In the genomic region with DNA sequence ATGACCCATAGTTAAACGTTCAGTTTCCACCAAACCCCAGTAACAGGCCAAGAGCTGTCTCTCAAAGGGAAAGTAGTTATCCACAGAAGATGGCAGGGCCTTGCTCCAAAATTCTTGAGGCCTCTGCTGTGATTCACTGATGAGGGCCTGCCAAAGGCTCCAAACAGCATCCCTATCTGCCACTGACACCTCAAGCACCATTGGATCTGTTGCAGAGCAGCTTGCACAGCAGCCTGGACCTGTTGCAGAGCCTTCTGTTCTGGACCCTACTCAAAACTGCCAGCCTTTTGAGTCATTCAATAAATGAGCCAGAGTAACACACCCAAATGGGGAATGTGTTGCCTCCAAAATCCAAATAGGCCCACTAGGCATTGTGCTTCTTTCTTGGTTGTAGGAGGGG, we compare ENCODE assay signal across 19 cellular contexts.
DNase-seq lines count a peak whose midpoint lies in the region; ATAC-seq and TF ChIP-seq lines count a peak whose summit lies in the region.
"Had no signal": no experiment of that assay in that cellular context is flagged by ENCODE, and none has a peak within 500 bp of the region (broad histone marks: within the 10 kb centered on the region; RNA-seq: fewer than 3 reads in every experiment).

No MANE protein-coding gene starts in this region.

- peaks cover 4% of the 10 kb centered on the region; the same call in 1 of the 2 replicates for H3K9me2 ChIP-seq in GM23338 (ENCODE audit: insufficient read depth)

- H3K9me3 Mint-ChIP-seq in immature natural killer cell (peaks cover 2 to 34% (median 6%) of the 10 kb centered on the region in 6 donors), GM23338 (peaks cover 19% of the 10 kb centered on the region; the same call in 2 of the 3 replicates)
- H3K9me3 Mint-ChIP-seq in CD8-positive, alpha-beta T cell, result peaks cover 9% of the 10 kb centered on the region

- H3K27me3 Mint-ChIP-seq in immature natural killer cell (ENCODE audit: low read depth in 3 of 3) (peaks cover 0 to 2% (median 2%) of the 10 kb centered on the region in 3 donors), GM23338 (ENCODE audit: insufficient read depth, low read depth, poor library complexity) (peaks cover 3% of the 10 kb centered on the region)
- no peaks in the 10 kb centered on the region for H3K27me3 Mint-ChIP-seq in CD8-positive, alpha-beta T cell (ENCODE audit: low read depth)
- H3K27me3 Mint-ChIP-seq: CD4-positive, CD25-positive, alpha-beta regulatory T cell had no signal

- no peaks in the 10 kb centered on the region for H3K27me3 ChIP-seq in OCI-LY3 (ENCODE audit: low read depth, low read length)
- no peaks in the 10 kb centered on the region for H3K27me3 ChIP-seq in GM23338 (ENCODE audit: insufficient read depth)
- no peaks in the 10 kb centered on the region for H3K27me3 ChIP-seq in CD8-positive, alpha-beta T cell (ENCODE audit: insufficient read depth, low read length)
- H3K27me3 ChIP-seq: BE2C had no signal

- H3K4me1 ChIP-seq in OCI-LY3 (ENCODE audit: low read length), result peaks cover 10% of the 10 kb centered on the region
- no peaks in the 10 kb centered on the region for H3K4me1 ChIP-seq in GM23338 (ENCODE audit: insufficient read depth)
- no peaks in the 10 kb centered on the region for H3K4me1 ChIP-seq in CD8-positive, alpha-beta T cell (ENCODE audit: insufficient read depth, low read length)
- H3K4me1 ChIP-seq: BE2C had no signal

- H3K27ac ChIP-seq in OCI-LY3 (ENCODE audit: low read length) (no peak overlapping the region), GM23338 (ENCODE audit: low read depth) (no peak overlapping the region)
- no peak overlapping the region for H3K27ac ChIP-seq in CD8-positive, alpha-beta T cell (ENCODE audit: low read depth, low read length)
- H3K27ac ChIP-seq: SK-N-MC had no signal

- no peaks in the 10 kb centered on the region for H3F3A ChIP-seq in GM23338 (replicated peaks; ENCODE audit: low read depth)

- no peaks in the 10 kb centered on the region for H4K20me1 ChIP-seq in OCI-LY3 (ENCODE audit: insufficient read depth, low read length)
- H4K20me1 ChIP-seq in GM23338 (replicated peaks; ENCODE audit: insufficient read depth), result no peaks in the 10 kb centered on the region

- POLR2A ChIA-PET in CD8-positive, alpha-beta T cell (lab: Charles Lee), result no interaction called here

- CTCF ChIA-PET in CD8-positive, alpha-beta T cell (lab: Charles Lee), result no interaction called here

- H3K4me3 ChIP-seq in OCI-LY3 (ENCODE audit: low read length), result no peak overlapping the region
- H3K4me3 ChIP-seq in fibroblast of mammary gland (ENCODE audit: control insufficient read depth, low read depth, low read length), result no peak overlapping the region
- H3K4me3 ChIP-seq in GM23338, result no peak overlapping the region
- no peak overlapping the region for H3K4me3 ChIP-seq in CD8-positive, alpha-beta T cell (ENCODE audit: low read depth, low read length)
- H3K4me3 ChIP-seq: SK-N-MC had no signal

- no peaks in the 10 kb centered on the region for H3K36me3 Mint-ChIP-seq in immature natural killer cell
- H3K36me3 Mint-ChIP-seq in GM23338 (ENCODE audit: low read depth), result peaks cover 3% of the 10 kb centered on the region; the same call in 1 of the 3 replicates
- H3K36me3 Mint-ChIP-seq in CD8-positive, alpha-beta T cell, result no peaks in the 10 kb centered on the region
- H3K36me3 Mint-ChIP-seq: CD4-positive, CD25-positive, alpha-beta regulatory T cell had no signal

- intact Hi-C loops in CD8-positive, alpha-beta T cell (cut with DNase I, micrococcal nuclease), result no loop called here

- no peaks in the 10 kb centered on the region for H3K9me3 ChIP-seq in OCI-LY3 (ENCODE audit: insufficient read depth, low read length)
- no peaks in the 10 kb centered on the region for H3K9me3 ChIP-seq in CD8-positive, alpha-beta T cell (ENCODE audit: low read length)
- H3K9me3 ChIP-seq: BE2C had no signal

- TF ChIP-seq CTCF in OCI-LY3 (IDR thresholded peaks at IDR 0.05; ENCODE audit: low read depth, low read length) (no peak), fibroblast of mammary gland (conservative IDR thresholded peaks at IDR 0.05; ENCODE audit: control insufficient read depth, insufficient read depth, low read depth, low read length) (no peak), GM23338 (conservative IDR thresholded peaks at IDR 0.05; ENCODE audit: low read depth in 2 of 2) (no peak)
- TF ChIP-seq CTCF in CD8-positive, alpha-beta T cell (IDR thresholded peaks at IDR 0.05), result no peak

- H3K4me1 Mint-ChIP-seq in immature natural killer cell (no peaks in the 10 kb centered on the region), GM23338 (no peaks in the 10 kb centered on the region)
- H3K4me1 Mint-ChIP-seq in CD8-positive, alpha-beta T cell (ENCODE audit: low read depth), result no peaks in the 10 kb centered on the region
- H3K4me1 Mint-ChIP-seq: CD4-positive, CD25-positive, alpha-beta regulatory T cell had no signal

- ATAC-seq in GM21576 (IDR thresholded peaks at IDR 0.05; ENCODE audit: unreplicated experiment) (no peak), GM23338 (no peak)
- ATAC-seq in CD8-positive, alpha-beta T cell, result no peak
- ATAC-seq: HCT116 had no signal

- DNase-seq in GM04503 (ENCODE audit: low read depth) (peak; percentile 30), fibroblast of mammary gland (ENCODE audit: low read depth) (peak; percentile 12), immature natural killer cell (no peak), GM23338 (ENCODE audit: low spot score) (no peak)
- no peak for DNase-seq in CD8-positive, alpha-beta T cell
- DNase-seq: BE2C; CD4-positive, CD25-positive, alpha-beta regulatory T cell; DMS153; GF-D8; GOT3; NCI-H1092 treated with DMSO at 0.1 percent for 48 hours; NCI-H2081; NCI-H446 treated with DMSO at 0.1 percent for 48 hours; NK-92 treated with Interleukin-12 subunit alpha and Interleukin-12 subunit beta, amount 100 ng/mL, for 24 hours; SHP77 had no signal

- H3K4me3 Mint-ChIP-seq in immature natural killer cell, result no peak overlapping the region
- H3K4me3 Mint-ChIP-seq in GM23338, result no peak overlapping the region
- no peak overlapping the region for H3K4me3 Mint-ChIP-seq in CD8-positive, alpha-beta T cell
- H3K4me3 Mint-ChIP-seq: CD4-positive, CD25-positive, alpha-beta regulatory T cell had no signal

- H3K36me3 ChIP-seq in OCI-LY3 (replicated peaks; ENCODE audit: low read depth, low read length), result no peaks in the 10 kb centered on the region
- no peaks in the 10 kb centered on the region for H3K36me3 ChIP-seq in GM23338 (ENCODE audit: insufficient read depth)
- H3K36me3 ChIP-seq in CD8-positive, alpha-beta T cell (ENCODE audit: insufficient read depth, low read length), result no peaks in the 10 kb centered on the region
- H3K36me3 ChIP-seq: BE2C had no signal

- peak overlapping the region; percentile 45; the same call in 1 of the 2 replicates for H2AFZ ChIP-seq in OCI-LY3 (ENCODE audit: low read depth, low read length)
- no peak overlapping the region for H2AFZ ChIP-seq in GM23338

- H3K79me2 ChIP-seq in OCI-LY3 (ENCODE audit: low read length) (no peaks in the 10 kb centered on the region), GM23338 (replicated peaks; ENCODE audit: insufficient read depth) (no peaks in the 10 kb centered on the region)

- H3K4me2 ChIP-seq in OCI-LY3 (ENCODE audit: low read length) (no peak overlapping the region), GM23338 (no peak overlapping the region)

- H3K27ac Mint-ChIP-seq in immature natural killer cell (no peak overlapping the region), GM23338 (no peak overlapping the region)
- H3K27ac Mint-ChIP-seq in CD8-positive, alpha-beta T cell, result no peak overlapping the region

- no peak overlapping the region for H3K9ac ChIP-seq in OCI-LY3 (ENCODE audit: low read length)

TF ChIP-seq in GM23338, 12 proteins besides CTCF, POLR2A, EP300 and RAD21 (continues in another document):
- TF ChIP-seq EZH2phosphoT487 (IDR thresholded peaks at IDR 0.05; ENCODE audit: unreplicated experiment) (no peak), ZNF331 (CRISPR knock-in tag; IDR thresholded peaks at IDR 0.05; ENCODE audit: low read depth) (no peak), POLR2AphosphoS5 (IDR thresholded peaks at IDR 0.05; ENCODE audit: low read depth) (no peak), JUNB (IDR thresholded peaks at IDR 0.05; ENCODE audit: unreplicated experiment) (no peak), CREB1 (CRISPR knock-in tag; IDR thresholded peaks at IDR 0.05; ENCODE audit: low read depth) (no peak)
- TF ChIP-seq, protein P1, sequence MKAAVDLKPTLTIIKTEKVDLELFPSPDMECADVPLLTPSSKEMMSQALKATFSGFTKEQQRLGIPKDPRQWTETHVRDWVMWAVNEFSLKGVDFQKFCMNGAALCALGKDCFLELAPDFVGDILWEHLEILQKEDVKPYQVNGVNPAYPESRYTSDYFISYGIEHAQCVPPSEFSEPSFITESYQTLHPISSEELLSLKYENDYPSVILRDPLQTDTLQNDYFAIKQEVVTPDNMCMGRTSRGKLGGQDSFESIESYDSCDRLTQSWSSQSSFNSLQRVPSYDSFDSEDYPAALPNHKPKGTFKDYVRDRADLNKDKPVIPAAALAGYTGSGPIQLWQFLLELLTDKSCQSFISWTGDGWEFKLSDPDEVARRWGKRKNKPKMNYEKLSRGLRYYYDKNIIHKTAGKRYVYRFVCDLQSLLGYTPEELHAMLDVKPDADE (IDR thresholded peaks at IDR 0.05), result no peak

Comparison
In these comparisons a context has a peak if more than half of its experiments do, and no peak if none do; other contexts are left out.
1. DNase-seq: peak in GM04503 (single experiment) and fibroblast of mammary gland (single experiment); none in immature natural killer cell (0 of 3), GM23338 (single experiment) and CD8-positive, alpha-beta T cell (0 of 7).